9 cellular contexts compared by ENCODE assay signal in the genomic region with DNA sequence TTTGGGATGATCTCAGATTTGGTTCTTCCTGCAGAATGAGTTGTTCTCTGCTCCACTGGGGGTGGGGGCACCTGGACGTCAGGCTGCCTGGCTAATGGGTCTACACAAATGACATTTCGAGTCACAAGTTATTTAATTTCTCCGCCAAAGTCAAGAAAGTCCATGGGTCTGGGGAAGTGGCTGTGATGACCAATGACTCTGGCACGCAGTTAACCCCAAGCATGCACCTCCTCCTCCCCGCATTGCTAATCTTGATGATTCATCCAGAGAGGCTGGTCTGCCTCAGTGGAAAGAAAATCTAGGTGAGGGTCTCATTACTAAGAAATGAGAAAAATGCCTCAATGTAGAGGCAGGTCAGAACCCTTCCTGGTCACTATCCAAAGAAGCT.
DNase-seq lines count a peak whose midpoint lies in the region; ATAC-seq and TF ChIP-seq lines count a peak whose summit lies in the region.
"Had no signal": no experiment of that assay in that cellular context is flagged by ENCODE, and none has a peak within 500 bp of the region (broad histone marks: within the 10 kb centered on the region; RNA-seq: fewer than 3 reads in every experiment).

No MANE protein-coding gene starts in this region.

- peak; percentile 27 for DNase-seq in GM20000 (ENCODE audit: low spot score)
- DNase-seq in epithelial cell of proximal tubule (ENCODE audit: low read depth): peak; percentile 87
- no peak for DNase-seq in smooth muscle cell (lab: John Stamatoyannopoulos, UW; ENCODE audit: unreplicated experiment)
- no peak for DNase-seq in effector CD4-positive, alpha-beta T cell
- no peak for DNase-seq in NCI-H69 (lab: John Stamatoyannopoulos, UW)

- WGBS in smooth muscle cell (ENCODE audit: low lambda C conversion rate): 5% methylated on average over 5 of the region's 5 CpGs

- H3K9ac ChIP-seq in OCI-LY3 (ENCODE audit: low read length): peak overlapping the region; percentile 18; the same call in 1 of the 2 replicates
- peak overlapping the region; percentile 81 for H3K9ac ChIP-seq in smooth muscle cell (ENCODE audit: low read depth)

- peaks cover 9% of the 10 kb centered on the region for H3F3A ChIP-seq in smooth muscle cell (ENCODE audit: low read depth)

- ATAC-seq in GM19397 (IDR thresholded peaks at IDR 0.05; ENCODE audit: unreplicated experiment) (no peak), GM19035 (IDR thresholded peaks at IDR 0.05; ENCODE audit: unreplicated experiment) (no peak)

- no peak for TF ChIP-seq CTCF in GM20000 (IDR thresholded peaks at IDR 0.05; ENCODE audit: extremely low read depth, missing control alignments)
- no peak for TF ChIP-seq CTCF in OCI-LY3 (IDR thresholded peaks at IDR 0.05; ENCODE audit: low read depth, low read length)
- no peak for TF ChIP-seq CTCF in epithelial cell of proximal tubule (conservative IDR thresholded peaks at IDR 0.05; ENCODE audit: low read depth, low read length)
- no peak for TF ChIP-seq CTCF in smooth muscle cell (IDR thresholded peaks at IDR 0.05; ENCODE audit: borderline replicate concordance, insufficient read depth, poor library complexity, severe bottlenecking)

- H4K20me1 ChIP-seq in OCI-LY3 (ENCODE audit: insufficient read depth, low read length) (no peaks in the 10 kb centered on the region), smooth muscle cell (ENCODE audit: low read depth) (peaks cover 4% of the 10 kb centered on the region)

- H3K36me3 ChIP-seq in OCI-LY3 (replicated peaks; ENCODE audit: low read depth, low read length) (no peaks in the 10 kb centered on the region), smooth muscle cell (ENCODE audit: low read depth) (no peaks in the 10 kb centered on the region)
- H3K36me3 ChIP-seq: cardiac muscle cell had no signal

- H3K27me3 ChIP-seq in OCI-LY3 (ENCODE audit: low read depth, low read length) (no peaks in the 10 kb centered on the region), smooth muscle cell (ENCODE audit: low read depth) (no peaks in the 10 kb centered on the region)
- H3K27me3 ChIP-seq: cardiac muscle cell had no signal

- H3K79me2 ChIP-seq in OCI-LY3 (ENCODE audit: low read length) (peaks cover 8% of the 10 kb centered on the region; the same call in 1 of the 2 replicates), smooth muscle cell (ENCODE audit: low read depth) (no peaks in the 10 kb centered on the region)

- H2AFZ ChIP-seq in OCI-LY3 (ENCODE audit: low read depth, low read length): no peak overlapping the region
- no peak overlapping the region for H2AFZ ChIP-seq in smooth muscle cell (ENCODE audit: low read depth)

- H3K4me2 ChIP-seq in OCI-LY3 (ENCODE audit: low read length) (peak overlapping the region; percentile 61), smooth muscle cell (peak overlapping the region; percentile 76)

- H3K9me3 ChIP-seq in OCI-LY3 (ENCODE audit: insufficient read depth, low read length): no peaks in the 10 kb centered on the region
- H3K9me3 ChIP-seq in smooth muscle cell (replicated peaks; ENCODE audit: low read depth): no peaks in the 10 kb centered on the region

- H3K4me3 ChIP-seq in OCI-LY3 (ENCODE audit: low read length) (peak overlapping the region; percentile 30), epithelial cell of proximal tubule (ENCODE audit: low read depth, low read length) (no peak overlapping the region), smooth muscle cell (no peak overlapping the region)
- H3K4me3 ChIP-seq: cardiac muscle cell had no signal

- peaks cover 35% of the 10 kb centered on the region for H3K4me1 ChIP-seq in OCI-LY3 (ENCODE audit: low read length)
- peaks cover 31% of the 10 kb centered on the region for H3K4me1 ChIP-seq in smooth muscle cell (ENCODE audit: low read depth)

- H3K27ac ChIP-seq in OCI-LY3 (ENCODE audit: low read length): peak overlapping the region; percentile 79
- H3K27ac ChIP-seq in smooth muscle cell (ENCODE audit: low read depth): peak overlapping the region; percentile 96
- H3K27ac ChIP-seq: cardiac muscle cell had no signal

Comparison
In these comparisons a context has a peak if more than half of its experiments do, and no peak if none do; other contexts are left out.
1. DNase-seq: peak in GM20000 (single experiment) and epithelial cell of proximal tubule (single experiment); none in smooth muscle cell (single experiment), effector CD4-positive, alpha-beta T cell (single experiment) and NCI-H69 (single experiment).